1 cellular context compared by ENCODE assay signal in the genomic region with DNA sequence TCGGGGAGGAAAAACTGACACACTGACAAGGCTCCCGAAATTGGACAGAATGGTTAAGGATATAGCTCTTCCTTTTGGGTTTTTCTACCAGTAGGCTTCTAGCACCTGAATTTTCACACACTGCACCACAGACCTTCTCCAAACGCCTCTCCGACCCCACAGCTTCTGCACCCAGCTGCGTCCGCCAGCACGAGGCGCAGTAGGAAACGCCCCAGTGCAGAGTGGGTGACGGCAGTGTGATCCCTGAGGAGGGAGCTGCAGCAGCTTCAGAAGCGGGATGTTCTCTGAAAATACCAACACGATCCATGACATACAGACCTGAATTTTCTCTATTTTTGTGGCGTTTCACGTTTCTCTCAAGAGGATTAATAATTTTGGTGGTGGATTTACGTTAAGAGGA.
TF ChIP-seq lines count a peak whose summit lies in the region.

No MANE protein-coding gene starts in this region.

TF ChIP-seq in HepG2, 621 proteins besides CTCF, POLR2A, EP300 and RAD21:
- TF ChIP-seq CHD2 (IDR thresholded peaks at IDR 0.05; ENCODE audit: low read depth, low read length), result no peak
- 0 out of 2 replicates have a peak, but pooled peaks have one; percentile 12 for TF ChIP-seq POLR2G (IDR thresholded peaks at IDR 0.05; ENCODE audit: low read depth, low read length)
